Comparison of ENCODE assay signal across 17 cellular contexts in genomic region chr2:152552868-152553267, GRCh38.
"Had no signal": no experiment of that assay in that cellular context is flagged by ENCODE, and none has a peak within 500 bp of the region (broad histone marks: within the 10 kb centered on the region; RNA-seq: fewer than 3 reads in every experiment).

No MANE protein-coding gene starts in this region.

- H3K4me1 Mint-ChIP-seq: activated CD4-positive, alpha-beta T cell treated with anti-CD3 and anti-CD28 coated beads for 36 hours had no signal

- H3K27me3 Mint-ChIP-seq: natural killer cell treated with Interleukin-12 subunit alpha and Interleukin-12 subunit beta and Interleukin-15 and Interleukin-18, amount 100 ng/mL, for 72 hours had no signal

- H3K27ac ChIP-seq: adrenal gland, cardiac muscle cell, suprapubic skin had no signal

- H3K9me3 Mint-ChIP-seq: activated CD4-positive, alpha-beta memory T cell treated with anti-CD3 and anti-CD28 coated beads for 36 hours; activated naive CD4-positive, alpha-beta T cell treated with anti-CD3 and anti-CD28 coated beads, Interleukin-2, amount 50 U/mL, for 72 hours; activated T-helper 1 cell treated with anti-CD3 and anti-CD28 coated beads, Interleukin-12 subunit alpha, Interleukin-12 subunit beta, Interleukin-2, Interleukin-4 antibody, amounts not matched to agents 30 ng/mL and 10 ng/mL and 1 ng/mL, durations not matched to agents 14 hours and 24 hours and 36 hours; natural killer cell treated with Interleukin-12 subunit alpha and Interleukin-12 subunit beta and Interleukin-15 and Interleukin-18, amount 100 ng/mL, for 72 hours; T-helper 2 cell treated with Interferon-gamma antibody and Interleukin-4, amounts not matched to agents 5 μg/mL and 100 μg/mL, for 36 hours; WTC11 had no signal

- H3K27me3 ChIP-seq: adrenal gland, cardiac muscle cell, suprapubic skin had no signal

- H3K4me3 Mint-ChIP-seq: activated CD4-positive, alpha-beta memory T cell treated with anti-CD3 and anti-CD28 coated beads for 36 hours; activated CD4-positive, alpha-beta T cell treated with anti-CD3 and anti-CD28 coated beads for 36 hours; activated T-helper 1 cell treated with anti-CD3 and anti-CD28 coated beads, Interleukin-12 subunit alpha, Interleukin-12 subunit beta, Interleukin-2, Interleukin-4 antibody, amounts not matched to agents 30 ng/mL and 10 ng/mL and 1 ng/mL, durations not matched to agents 14 hours and 24 hours and 36 hours; natural killer cell treated with Interleukin-12 subunit alpha and Interleukin-12 subunit beta and Interleukin-15 and Interleukin-18, amount 100 ng/mL, for 72 hours; T-helper 2 cell treated with Interferon-gamma antibody and Interleukin-4, amounts not matched to agents 5 μg/mL and 100 μg/mL, for 36 hours; WTC11 had no signal

- H3K4me3 ChIP-seq: adrenal gland, cardiac muscle cell, lung, suprapubic skin had no signal

- FAIRE-seq: islet of Langerhans had no signal

- H3K36me3 ChIP-seq: adrenal gland, cardiac muscle cell, suprapubic skin had no signal

- H3K27ac Mint-ChIP-seq: activated CD4-positive, alpha-beta memory T cell treated with anti-CD3 and anti-CD28 coated beads for 36 hours; activated CD4-positive, alpha-beta T cell treated with anti-CD3 and anti-CD28 coated beads for 36 hours; activated naive CD4-positive, alpha-beta T cell treated with anti-CD3 and anti-CD28 coated beads, Interleukin-2, amount 50 U/mL, for 72 hours; activated T-helper 1 cell treated with anti-CD3 and anti-CD28 coated beads, Interleukin-12 subunit alpha, Interleukin-12 subunit beta, Interleukin-2, Interleukin-4 antibody, amounts not matched to agents 30 ng/mL and 10 ng/mL and 1 ng/mL, durations not matched to agents 14 hours and 24 hours and 36 hours; natural killer cell treated with Interleukin-12 subunit alpha and Interleukin-12 subunit beta and Interleukin-15 and Interleukin-18, amount 100 ng/mL, for 72 hours; T-helper 2 cell treated with Interferon-gamma antibody and Interleukin-4, amounts not matched to agents 5 μg/mL and 100 μg/mL, for 36 hours; WTC11 had no signal

- ATAC-seq: activated CD4-positive, alpha-beta T cell treated with anti-CD3 and anti-CD28 coated beads for 36 hours; activated naive CD4-positive, alpha-beta T cell treated with anti-CD3 and anti-CD28 coated beads, Interleukin-2, amount 50 U/mL, for 72 hours; natural killer cell treated with Interleukin-12 subunit alpha and Interleukin-12 subunit beta and Interleukin-15 and Interleukin-18, amount 100 ng/mL, for 72 hours; stimulated activated naive CD8-positive, alpha-beta T cell treated with anti-CD3 and anti-CD28 coated beads, Interleukin-15, Interleukin-2, amounts not matched to agents 100 U/mL and 50 U/mL, for 24 hours; WTC11 had no signal

- H3K36me3 Mint-ChIP-seq: activated CD4-positive, alpha-beta memory T cell treated with anti-CD3 and anti-CD28 coated beads for 36 hours; activated naive CD4-positive, alpha-beta T cell treated with anti-CD3 and anti-CD28 coated beads, Interleukin-2, amount 50 U/mL, for 72 hours; natural killer cell treated with Interleukin-12 subunit alpha and Interleukin-12 subunit beta and Interleukin-15 and Interleukin-18, amount 100 ng/mL, for 72 hours; WTC11 had no signal

- H3K9me3 ChIP-seq: adrenal gland, suprapubic skin had no signal

- DNase-seq: activated CD4-positive, alpha-beta memory T cell treated with anti-CD3 and anti-CD28 coated beads for 36 hours; activated CD4-positive, alpha-beta T cell treated with anti-CD3 and anti-CD28 coated beads for 36 hours; activated gamma-delta T cell treated with Interleukin-2 at 50 U/mL for 16 hours; activated T-cell treated with anti-CD3 and anti-CD28 coated beads for 4 hours; adrenal gland; hippocampal formation; stimulated activated naive CD8-positive, alpha-beta T cell treated with anti-CD3 and anti-CD28 coated beads, Interleukin-15, Interleukin-2, amounts not matched to agents 100 U/mL and 50 U/mL, for 24 hours; trophoblast cell had no signal

- H3K4me1 ChIP-seq: adrenal gland, suprapubic skin had no signal
